1 cellular context compared by ENCODE assay signal in the genomic region with DNA sequence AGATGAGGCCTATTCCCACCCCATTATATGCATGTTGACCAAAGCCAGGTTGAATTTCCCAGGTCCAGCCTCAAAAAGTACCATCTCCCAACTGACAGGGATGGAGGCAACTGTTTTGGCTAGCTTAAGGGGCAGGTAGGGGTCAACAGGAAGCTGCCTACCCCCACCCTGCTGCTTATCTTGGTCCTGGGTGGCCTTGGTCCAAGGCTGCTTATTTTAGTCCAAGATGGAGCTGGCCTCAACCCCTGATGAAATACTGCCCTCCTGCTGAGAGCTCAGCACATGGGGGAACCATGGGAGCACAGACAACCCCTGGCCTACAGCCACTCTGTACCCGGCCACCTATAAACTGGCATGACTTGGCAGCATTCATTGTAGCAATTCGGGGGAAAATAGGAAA.
TF ChIP-seq lines count a peak whose summit lies in the region.

No MANE protein-coding gene starts in this region.

TF ChIP-seq in GM12878, 131 proteins besides CTCF, POLR2A, EP300 and RAD21:
- TF ChIP-seq GATAD2B (conservative IDR thresholded peaks at IDR 0.05; ENCODE audit: low read depth) (no peak), RBBP5 (conservative IDR thresholded peaks at IDR 0.05) (no peak), MEF2A (IDR thresholded peaks at IDR 0.05; ENCODE audit: insufficient read depth, low read depth, low read length) (no peak), JUND (IDR thresholded peaks at IDR 0.05; ENCODE audit: low read depth, low read length) (no peak), DPF2 (IDR thresholded peaks at IDR 0.05) (no peak)
TF ChIP-seq in GM12878: peak in this region for 0.
